Comparison of ENCODE assay signal across 17 cellular contexts in the genomic region with DNA sequence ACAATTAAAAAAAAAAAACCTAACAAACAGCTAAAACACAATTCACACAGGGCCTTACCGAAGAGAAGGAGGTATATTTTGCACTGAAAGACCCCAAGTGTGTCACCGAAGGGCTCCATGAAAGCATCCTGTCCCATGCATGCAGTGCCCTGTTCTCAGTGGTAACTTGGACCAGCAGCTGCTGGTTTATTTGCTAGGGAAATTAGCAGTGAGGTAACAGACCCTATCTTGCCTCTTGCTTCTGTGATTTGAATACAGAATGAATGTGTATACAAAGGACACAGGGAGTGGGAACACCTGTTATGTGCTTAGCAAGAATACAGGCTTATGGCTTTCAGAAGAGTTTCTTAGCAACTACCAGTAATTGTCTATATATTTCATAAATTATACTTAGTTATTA.
A peak's percentile ranks its signal among the peaks of the same experiment; 100 is the strongest.
DNase-seq lines count a peak whose midpoint lies in the region; ATAC-seq lines count a peak whose summit lies in the region.
"Had no signal": no experiment of that assay in that cellular context is flagged by ENCODE, and none has a peak within 500 bp of the region (broad histone marks: within the 10 kb centered on the region; RNA-seq: fewer than 3 reads in every experiment).

TSS of gene HEPACAM2 (minus strand) at position 160 of the 400 bp plus-strand sequence.

- peak; percentile 46 for ATAC-seq in GM18907 (IDR thresholded peaks at IDR 0.05; ENCODE audit: unreplicated experiment)
- ATAC-seq in stimulated activated naive CD8-positive, alpha-beta T cell treated with anti-CD3 and anti-CD28 coated beads, Interleukin-15, Interleukin-2, amounts not matched to agents 100 U/mL and 50 U/mL, for 24 hours = no peak
- no peak for ATAC-seq in stimulated activated memory B cell treated with anti-CD40 and anti-IgM and Interleukin-4, amounts not matched to agents 10 μg/mL and 1 μg/mL and 100 μg/mL, for 72 hours
- ATAC-seq: activated CD8-positive, alpha-beta memory T cell treated with anti-CD3 and anti-CD28 coated beads, Interleukin-2, amount 10 ng/mL, durations not matched to agents 7 days and 5 days; heart right ventricle; stimulated activated effector memory CD8-positive, alpha-beta T cell treated with anti-CD3 and anti-CD28 coated beads, Interleukin-12 subunit alpha, Interleukin-12 subunit beta, amount 100 ng/mL, for 72 hours had no signal

- no peaks in the 10 kb centered on the region for H3K27me3 Mint-ChIP-seq in stimulated activated memory B cell treated with anti-CD40 and anti-IgM and Interleukin-4, amounts not matched to agents 10 μg/mL and 1 μg/mL and 100 μg/mL, for 72 hours

- no peak within 1 kb of the TSS for H3K4me3 Mint-ChIP-seq in stimulated activated memory B cell treated with anti-CD40 and anti-IgM and Interleukin-4, amounts not matched to agents 10 μg/mL and 1 μg/mL and 100 μg/mL, for 72 hours
- H3K4me3 Mint-ChIP-seq: activated B cell treated with CpG ODN at 0.5 μM for 24 hours; activated CD8-positive, alpha-beta memory T cell treated with anti-CD3 and anti-CD28 coated beads, Interleukin-2, amount 10 ng/mL, durations not matched to agents 7 days and 5 days; dendritic cell treated with granulocyte-macrophage colony-stimulating factor and Interleukin-4, amounts not matched to agents 40 ng/mL and 50 ng/mL, for 4 days; stimulated activated effector memory CD8-positive, alpha-beta T cell treated with anti-CD3 and anti-CD28 coated beads, Interleukin-12 subunit alpha, Interleukin-12 subunit beta, amount 100 ng/mL, for 72 hours had no signal

- DNase-seq in NCI-H1417 treated with DMSO at 0.1 percent for 48 hours (lab: John Stamatoyannopoulos, UW) (peak; percentile 86), NCI-H526 (lab: John Stamatoyannopoulos, UW) (peak; percentile 96 to 99), left kidney (ENCODE audit: low read depth, low spot score) (peak; percentile 12), activated T-cell treated with anti-CD3 and anti-CD28 coated beads for 4 hours (no peak)
- DNase-seq in stimulated activated naive CD8-positive, alpha-beta T cell treated with anti-CD3 and anti-CD28 coated beads, Interleukin-15, Interleukin-2, amounts not matched to agents 100 U/mL and 50 U/mL, for 24 hours = no peak
- DNase-seq: activated B cell treated with CpG ODN at 0.5 μM for 24 hours; activated CD8-positive, alpha-beta memory T cell treated with anti-CD3 and anti-CD28 coated beads, Interleukin-2, amount 10 ng/mL, durations not matched to agents 7 days and 5 days; activated naive CD4-positive, alpha-beta T cell; heart right ventricle; KBM-7; kidney glomerular epithelial cell; nucleus accumbens; T-helper 1 cell had no signal

- H3K36me3 Mint-ChIP-seq in stimulated activated memory B cell treated with anti-CD40 and anti-IgM and Interleukin-4, amounts not matched to agents 10 μg/mL and 1 μg/mL and 100 μg/mL, for 72 hours = no peaks in the 10 kb centered on the region
- H3K36me3 Mint-ChIP-seq: activated CD8-positive, alpha-beta memory T cell treated with anti-CD3 and anti-CD28 coated beads, Interleukin-2, amount 10 ng/mL, durations not matched to agents 7 days and 5 days; stimulated activated effector memory CD8-positive, alpha-beta T cell treated with anti-CD3 and anti-CD28 coated beads, Interleukin-12 subunit alpha, Interleukin-12 subunit beta, amount 100 ng/mL, for 72 hours had no signal

- no peaks in the 10 kb centered on the region for H3K9me3 Mint-ChIP-seq in stimulated activated memory B cell treated with anti-CD40 and anti-IgM and Interleukin-4, amounts not matched to agents 10 μg/mL and 1 μg/mL and 100 μg/mL, for 72 hours
- H3K9me3 Mint-ChIP-seq: activated B cell treated with CpG ODN at 0.5 μM for 24 hours; dendritic cell treated with granulocyte-macrophage colony-stimulating factor and Interleukin-4, amounts not matched to agents 40 ng/mL and 50 ng/mL, for 4 days; stimulated activated effector memory CD8-positive, alpha-beta T cell treated with anti-CD3 and anti-CD28 coated beads, Interleukin-12 subunit alpha, Interleukin-12 subunit beta, amount 100 ng/mL, for 72 hours had no signal

- peaks cover 8% of the 10 kb centered on the region for H3K4me1 Mint-ChIP-seq in stimulated activated memory B cell treated with anti-CD40 and anti-IgM and Interleukin-4, amounts not matched to agents 10 μg/mL and 1 μg/mL and 100 μg/mL, for 72 hours
- H3K4me1 Mint-ChIP-seq: stimulated activated effector memory CD8-positive, alpha-beta T cell treated with anti-CD3 and anti-CD28 coated beads, Interleukin-12 subunit alpha, Interleukin-12 subunit beta, amount 100 ng/mL, for 72 hours had no signal

- no peak within 1 kb of the TSS for H3K27ac Mint-ChIP-seq in stimulated activated memory B cell treated with anti-CD40 and anti-IgM and Interleukin-4, amounts not matched to agents 10 μg/mL and 1 μg/mL and 100 μg/mL, for 72 hours
- H3K27ac Mint-ChIP-seq: activated B cell treated with CpG ODN at 0.5 μM for 24 hours; activated CD8-positive, alpha-beta memory T cell treated with anti-CD3 and anti-CD28 coated beads, Interleukin-2, amount 10 ng/mL, durations not matched to agents 7 days and 5 days; dendritic cell treated with granulocyte-macrophage colony-stimulating factor and Interleukin-4, amounts not matched to agents 40 ng/mL and 50 ng/mL, for 4 days; stimulated activated effector memory CD8-positive, alpha-beta T cell treated with anti-CD3 and anti-CD28 coated beads, Interleukin-12 subunit alpha, Interleukin-12 subunit beta, amount 100 ng/mL, for 72 hours had no signal

Comparison
In these comparisons a context has a peak if more than half of its experiments do, and no peak if none do; other contexts are left out.
1. DNase-seq: peak in NCI-H1417 treated with DMSO at 0.1 percent for 48 hours (single experiment), NCI-H526 (2 of 2) and left kidney (single experiment); none in stimulated activated naive CD8-positive, alpha-beta T cell treated with anti-CD3 and anti-CD28 coated beads, Interleukin-15, Interleukin-2, amounts not matched to agents 100 U/mL and 50 U/mL, for 24 hours (single experiment) and activated T-cell treated with anti-CD3 and anti-CD28 coated beads for 4 hours (single experiment).